In genomic region chr20:9377007-9377406, GRCh38 we compare ENCODE assay signal across 25 cellular contexts.
"Had no signal": no experiment of that assay in that cellular context is flagged by ENCODE, and none has a peak within 500 bp of the region (broad histone marks: within the 10 kb centered on the region; RNA-seq: fewer than 3 reads in every experiment).

No MANE protein-coding gene starts in this region.

- DNase-seq: islet precursor cell; lower lobe of right lung; mammary epithelial cell; mesendoderm; naive B cell; natural killer cell; nephron progenitor cell; occipital lobe; right cardiac atrium; stimulated activated CD4-positive, alpha-beta T cell treated with anti-CD3 and anti-CD28 coated beads, Interleukin-12 subunit alpha, Interleukin-12 subunit beta, amount 100 ng/mL, for 4 hours; stimulated activated CD4-positive, alpha-beta T cell treated with anti-CD3 and anti-CD28 coated beads, Interleukin-15, amount 100 ng/mL, for 24 hours; stimulated activated CD4-positive, alpha-beta T cell treated with anti-CD3 and anti-CD28 coated beads, Interleukin-2, amount 100 ng/mL, for 24 hours; stimulated activated CD4-positive, alpha-beta T cell treated with anti-CD3 and anti-CD28 coated beads, Interleukin-4, amount 100 ng/mL, for 1 hour; stimulated activated naive B cell treated with anti-CD40 and anti-IgM and Interleukin-4, amounts not matched to agents 10 μg/mL and 1 μg/mL and 100 μg/mL, for 72 hours; stimulated activated naive CD8-positive, alpha-beta T cell treated with anti-CD3 and anti-CD28 coated beads, Interleukin-15, Interleukin-2, amounts not matched to agents 100 U/mL and 50 U/mL, for 24 hours; stomach; testis; thyroid gland; transverse colon; upper lobe of left lung had no signal

- H3K9me3 ChIP-seq: lower lobe of right lung, neutrophil, stomach, testis, thyroid gland, transverse colon, upper lobe of left lung, vagina had no signal

- H2AFZ ChIP-seq: neural progenitor cell had no signal

- H3K4me2 ChIP-seq: neural progenitor cell had no signal

- ATAC-seq: lower lobe of right lung; natural killer cell; sciatic nerve; stimulated activated naive B cell treated with anti-CD40 and anti-IgM and Interleukin-4, amounts not matched to agents 10 μg/mL and 1 μg/mL and 100 μg/mL, for 72 hours; stimulated activated naive CD8-positive, alpha-beta T cell treated with anti-CD3 and anti-CD28 coated beads, Interleukin-15, Interleukin-2, amounts not matched to agents 100 U/mL and 50 U/mL, for 24 hours had no signal

- H3K4me3 ChIP-seq: lower lobe of right lung, neural progenitor cell, skin epidermis, stomach, testis, thyroid gland, transverse colon, upper lobe of left lung, vagina had no signal

- H3K4me1 ChIP-seq: lower lobe of right lung, testis, transverse colon, upper lobe of left lung, vagina had no signal

- H3K27me3 ChIP-seq: neural progenitor cell, neutrophil, stomach, testis, thyroid gland, transverse colon, upper lobe of left lung, vagina had no signal

- H3K36me3 ChIP-seq: lower lobe of right lung, neutrophil, stomach, thyroid gland, vagina had no signal

- H3K9ac ChIP-seq: neural progenitor cell had no signal

- H3K27ac ChIP-seq: lower lobe of right lung, neural progenitor cell, neutrophil, skin epidermis, stomach, testis, transverse colon, upper lobe of left lung, vagina had no signal
